ENCODE assay signal across 1 cellular context in the genomic region with DNA sequence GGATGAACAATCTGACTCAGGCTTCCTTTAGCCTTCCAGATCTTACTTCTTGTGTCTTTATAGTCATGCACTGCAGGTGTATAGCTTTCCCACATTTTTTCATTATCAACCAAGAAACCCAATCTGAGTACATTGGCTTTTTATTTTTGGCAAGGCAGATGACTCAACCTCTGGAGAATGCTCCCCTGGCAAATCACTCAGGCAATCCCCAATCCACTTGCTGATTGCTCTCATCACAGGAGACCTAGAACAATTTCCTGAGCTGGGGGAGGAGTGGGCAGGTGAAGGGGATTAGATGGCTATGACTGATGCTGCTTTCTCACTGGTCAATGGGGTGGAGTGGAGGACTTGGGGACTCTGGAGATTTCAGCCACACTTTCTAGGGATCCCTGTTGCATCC.
TF ChIP-seq lines count a peak whose summit lies in the region.

No MANE protein-coding gene starts in this region.

TF ChIP-seq in H1, 55 proteins besides CTCF, POLR2A, EP300 and RAD21 (continued from another document):
- TF ChIP-seq CHD7 (IDR thresholded peaks at IDR 0.05; ENCODE audit: insufficient replicate concordance, low read length) (no peak), POLR2AphosphoS5 (IDR thresholded peaks at IDR 0.05; ENCODE audit: low read depth, low read length) (no peak), KDM1A (IDR thresholded peaks at IDR 0.05; ENCODE audit: borderline replicate concordance, low read length) (no peak), CTBP2 (IDR thresholded peaks at IDR 0.05; ENCODE audit: borderline replicate concordance, insufficient read depth, insufficient read length, low read length) (no peak), ATF3 (IDR thresholded peaks at IDR 0.05; ENCODE audit: insufficient read depth, low read depth, low read length) (no peak), MAFK (IDR thresholded peaks at IDR 0.05; ENCODE audit: low read depth, low read length) (no peak), FOSL1 (IDR thresholded peaks at IDR 0.05; ENCODE audit: insufficient read depth, low read depth, low read length) (no peak), HDAC6 (IDR thresholded peaks at IDR 0.05; ENCODE audit: low read depth, low read length) (no peak), EZH2 (IDR thresholded peaks at IDR 0.05; ENCODE audit: low read depth, low read length, severe bottlenecking) (no peak), E2F6 (IDR thresholded peaks at IDR 0.05) (no peak), SRF (IDR thresholded peaks at IDR 0.05; ENCODE audit: low read depth, low read length) (no peak), RFX5 (IDR thresholded peaks at IDR 0.05; ENCODE audit: borderline replicate concordance, low read depth, low read length) (no peak)
